ENCODE assay signal across 9 cellular contexts in the genomic region with DNA sequence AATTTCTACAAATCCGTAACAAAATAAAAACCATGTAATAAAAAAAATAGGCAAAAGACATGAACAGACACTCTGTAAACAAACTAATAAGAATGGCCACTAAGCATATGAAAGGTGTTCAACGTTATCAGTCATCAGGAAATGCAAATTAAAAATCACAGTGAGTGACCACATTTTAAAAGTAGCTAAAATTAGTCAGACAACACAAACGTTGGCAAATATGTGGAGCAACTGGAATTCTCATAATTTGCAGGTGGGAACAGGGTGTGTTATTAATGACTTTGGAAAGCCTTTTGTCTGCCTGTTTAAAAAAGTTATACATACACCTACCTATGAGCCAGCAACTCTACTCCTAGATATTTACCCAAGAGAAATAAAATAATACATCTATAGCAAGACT.
"Had no signal": no experiment of that assay in that cellular context is flagged by ENCODE, and none has a peak within 500 bp of the region (broad histone marks: within the 10 kb centered on the region; RNA-seq: fewer than 3 reads in every experiment).

No MANE protein-coding gene starts in this region.

- DNase-seq: H7, HFFc6, KBM-7 had no signal

- H3K4me3 Mint-ChIP-seq: GM23338, HFFc6, IgD-negative memory B cell had no signal

- ATAC-seq: GM23338, HCT116, HepG2 had no signal

- H3K27ac Mint-ChIP-seq: GM23338, HFFc6, IgD-negative memory B cell had no signal

- H3K36me3 Mint-ChIP-seq: IgD-negative memory B cell had no signal

- H3K4me3 ChIP-seq: GM23338, HAP-1 had no signal

- H3K9me3 Mint-ChIP-seq: GM23338, HFFc6 had no signal

- H3K36me3 ChIP-seq: HAP-1 had no signal

- FAIRE-seq: H1, HepG2 had no signal
